In genomic region chr4:187608001-187608421, GRCh38 we compare ENCODE assay signal across 1 cellular context.
TF ChIP-seq lines count a peak whose summit lies in the region.

No MANE protein-coding gene starts in this region.

TF ChIP-seq in H1, 55 proteins besides CTCF, POLR2A, EP300 and RAD21:
- TF ChIP-seq POU5F1 (IDR thresholded peaks at IDR 0.05; ENCODE audit: low read depth, low read length) (no peak), SIX5 (IDR thresholded peaks at IDR 0.05; ENCODE audit: low read depth, low read length) (no peak), NRF1 (IDR thresholded peaks at IDR 0.05; ENCODE audit: low read depth, low read length) (no peak), TCF12 (IDR thresholded peaks at IDR 0.05; ENCODE audit: low read depth, low read length) (no peak), ATF2 (IDR thresholded peaks at IDR 0.05; ENCODE audit: low read length) (no peak), TBP (IDR thresholded peaks at IDR 0.05; ENCODE audit: low read depth, low read length) (no peak), JUN (IDR thresholded peaks at IDR 0.05; ENCODE audit: low read depth, low read length) (no peak), HDAC6 (IDR thresholded peaks at IDR 0.05; ENCODE audit: low read depth, low read length) (no peak), CEBPB (IDR thresholded peaks at IDR 0.05; ENCODE audit: low read depth, low read length) (no peak), EZH2 (IDR thresholded peaks at IDR 0.05; ENCODE audit: low read depth, low read length, severe bottlenecking) (no peak), JUND (IDR thresholded peaks at IDR 0.05; ENCODE audit: low read length) (no peak), CHD1 (IDR thresholded peaks at IDR 0.05; ENCODE audit: low read depth, low read length) (no peak)
- TF ChIP-seq, protein P1, sequence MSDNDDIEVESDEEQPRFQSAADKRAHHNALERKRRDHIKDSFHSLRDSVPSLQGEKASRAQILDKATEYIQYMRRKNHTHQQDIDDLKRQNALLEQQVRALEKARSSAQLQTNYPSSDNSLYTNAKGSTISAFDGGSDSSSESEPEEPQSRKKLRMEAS (IDR thresholded peaks at IDR 0.05): no peak
- TF ChIP-seq, protein P2, sequence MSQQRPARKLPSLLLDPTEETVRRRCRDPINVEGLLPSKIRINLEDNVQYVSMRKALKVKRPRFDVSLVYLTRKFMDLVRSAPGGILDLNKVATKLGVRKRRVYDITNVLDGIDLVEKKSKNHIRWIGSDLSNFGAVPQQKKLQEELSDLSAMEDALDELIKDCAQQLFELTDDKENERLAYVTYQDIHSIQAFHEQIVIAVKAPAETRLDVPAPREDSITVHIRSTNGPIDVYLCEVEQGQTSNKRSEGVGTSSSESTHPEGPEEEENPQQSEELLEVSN (IDR thresholded peaks at IDR 0.05): no peak
TF ChIP-seq in H1: peak in this region for 0.
